19 cellular contexts compared by ENCODE assay signal in the genomic region with DNA sequence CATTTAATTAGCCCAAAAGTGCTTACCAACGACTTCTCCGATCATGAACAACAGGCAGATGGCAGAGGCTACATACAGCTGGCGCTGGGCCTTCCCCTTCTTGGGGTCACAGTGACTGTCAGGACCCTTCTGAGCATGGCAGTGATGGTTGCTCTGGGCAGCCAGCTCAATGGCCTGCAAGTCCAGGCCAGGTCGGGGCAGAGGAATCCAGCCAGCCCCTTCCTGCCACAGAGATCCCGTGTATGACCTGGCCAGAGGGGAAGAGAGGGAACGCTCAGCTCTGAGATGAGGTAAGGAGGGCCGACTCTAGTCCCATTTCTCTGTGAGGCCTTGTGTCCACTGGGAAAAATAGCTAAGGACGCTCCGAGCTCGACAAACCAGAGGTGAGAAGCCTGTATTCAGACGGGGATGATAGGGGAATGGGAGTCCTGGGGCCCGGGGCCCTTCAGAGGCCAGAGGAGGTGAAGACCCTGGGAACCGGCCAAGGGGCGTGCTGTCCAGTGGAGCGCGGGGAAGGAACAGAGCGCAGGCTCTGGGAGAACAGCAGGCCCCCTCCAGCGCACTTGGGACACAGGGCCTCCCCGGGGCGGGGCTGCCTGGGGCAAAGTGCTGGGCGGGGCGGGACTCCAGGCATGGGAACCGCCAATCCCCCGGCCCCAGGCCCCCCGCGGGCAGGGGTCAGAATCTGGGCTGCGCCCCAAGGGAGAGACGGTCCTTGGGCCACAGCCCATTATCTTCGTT. TPM values are rescaled to one million over a fixed set of nuclear protein-coding genes. Genes with fewer than 3 reads are reported as not detected.
DNase-seq lines count a peak whose midpoint lies in the region; TF ChIP-seq lines count a peak whose summit lies in the region.
"Had no signal": no experiment of that assay in that cellular context is flagged by ENCODE, and none has a peak within 500 bp of the region (broad histone marks: within the 10 kb centered on the region; RNA-seq: fewer than 3 reads in every experiment).

No MANE protein-coding gene starts in this region.

- no peak overlapping the region for H3K9ac ChIP-seq in iPS-15b (ENCODE audit: low read depth, low read length)
- H3K9ac ChIP-seq in trophoblast cell (ENCODE audit: low read length), result no peak overlapping the region

- H3K4me3 Mint-ChIP-seq in activated naive CD8-positive, alpha-beta T cell treated with anti-CD3 and anti-CD28 coated beads for 36 hours, result peak overlapping the region; percentile 8
- H3K4me3 Mint-ChIP-seq in T-helper 2 cell treated with Interferon-gamma antibody and Interleukin-4, amounts not matched to agents 5 μg/mL and 100 μg/mL, for 36 hours, result no peak overlapping the region

- no peak overlapping the region for H2AFZ ChIP-seq in trophoblast cell (ENCODE audit: insufficient read depth, low read length, poor library complexity)

- no peak for DNase-seq in activated naive CD8-positive, alpha-beta T cell treated with anti-CD3 and anti-CD28 coated beads for 36 hours
- DNase-seq in trophoblast cell, result peak in 1 of 2 donors; percentile 57
- no peak for DNase-seq in NCI-H2081 (lab: John Stamatoyannopoulos, UW)
- DNase-seq in kidney glomerular epithelial cell (lab: John Stamatoyannopoulos, UW), result no peak
- DNase-seq in globus pallidus (ENCODE audit: low spot score), result no peak
- DNase-seq in T-helper 2 cell treated with Interferon-gamma antibody and Interleukin-4, amounts not matched to agents 5 μg/mL and 100 μg/mL, for 36 hours (ENCODE audit: low spot score), result no peak
- DNase-seq: activated CD4-positive, CD25-positive, alpha-beta regulatory T cell; activated CD8-positive, alpha-beta memory T cell treated with anti-CD3 and anti-CD28 coated beads, Interleukin-2, amount 50 U/mL, for 4 hours; amniotic stem cell; C1 segment of cervical spinal cord; colonic mucosa; esophagus squamous epithelium; NCI-H1048; NCI-H2227 treated with DMSO at 0.1 percent for 48 hours; stimulated activated CD4-positive, alpha-beta T cell treated with anti-CD3 and anti-CD28 coated beads, Interleukin-4, amount 100 ng/mL, for 1 hour had no signal

- H3K36me3 Mint-ChIP-seq in activated naive CD8-positive, alpha-beta T cell treated with anti-CD3 and anti-CD28 coated beads for 36 hours, result no peaks in the 10 kb centered on the region
- H3K36me3 Mint-ChIP-seq in T-helper 2 cell treated with Interferon-gamma antibody and Interleukin-4, amounts not matched to agents 5 μg/mL and 100 μg/mL, for 36 hours (ENCODE audit: low read depth), result no peaks in the 10 kb centered on the region

- H3K4me3 ChIP-seq in HEK293 (ENCODE audit: low read depth, low read length) (no peak overlapping the region), iPS-15b (ENCODE audit: low read depth, low read length) (peak overlapping the region; percentile 56), trophoblast cell (ENCODE audit: low read depth, low read length) (no peak overlapping the region)
- H3K4me3 ChIP-seq: colonic mucosa had no signal

- no peak overlapping the region for H4K12ac ChIP-seq in trophoblast cell (ENCODE audit: low read depth, low read length)

- H3K9me3 ChIP-seq in HEK293 (ENCODE audit: control insufficient read depth, insufficient read depth, low read depth, low read length), result no peaks in the 10 kb centered on the region
- no peaks in the 10 kb centered on the region for H3K9me3 ChIP-seq in iPS-15b (ENCODE audit: control insufficient read depth, insufficient read depth, low read length)
- H3K9me3 ChIP-seq in trophoblast cell (ENCODE audit: insufficient read depth, low read depth, low read length), result no peaks in the 10 kb centered on the region
- H3K9me3 ChIP-seq: colonic mucosa, esophagus squamous epithelium had no signal

- H3K4me1 Mint-ChIP-seq in activated naive CD8-positive, alpha-beta T cell treated with anti-CD3 and anti-CD28 coated beads for 36 hours, result peaks cover 2% of the 10 kb centered on the region
- no peaks in the 10 kb centered on the region for H3K4me1 Mint-ChIP-seq in T-helper 2 cell treated with Interferon-gamma antibody and Interleukin-4, amounts not matched to agents 5 μg/mL and 100 μg/mL, for 36 hours (ENCODE audit: low read depth)

- H2BK12ac ChIP-seq in trophoblast cell (ENCODE audit: low read length), result no peak overlapping the region

- no peaks in the 10 kb centered on the region for H3K36me3 ChIP-seq in HEK293 (ENCODE audit: control insufficient read depth in 2 of 2, insufficient read depth in 1 of 2, low read length in 2 of 2)
- H3K36me3 ChIP-seq in iPS-15b (ENCODE audit: control insufficient read depth, insufficient read depth, low read length), result no peaks in the 10 kb centered on the region
- no peaks in the 10 kb centered on the region for H3K36me3 ChIP-seq in trophoblast cell (ENCODE audit: control insufficient read depth in 1 of 2, insufficient read depth in 2 of 2, low read length in 2 of 2)
- H3K36me3 ChIP-seq: colonic mucosa, esophagus squamous epithelium had no signal

- no peak overlapping the region for H3K27ac ChIP-seq in HEK293 (ENCODE audit: extremely low read depth, low read depth, low read length)
- no peak overlapping the region for H3K27ac ChIP-seq in trophoblast cell (ENCODE audit: low read depth, low read length)
- H3K27ac ChIP-seq: colonic mucosa, esophagus squamous epithelium had no signal

- CTCF ChIA-PET in HEK293 (lab: Yijun Ruan, JAX), result interaction anchor here (1.1 to 2.5 kb wide), 2 partner anchors 10 to 100 kb away, joined by 4 to 9 read pairs; no protein-coding TSS in a partner anchor

- no peak overlapping the region for H3K4ac ChIP-seq in trophoblast cell (ENCODE audit: low read depth, low read length)

- H3K14ac ChIP-seq in trophoblast cell (ENCODE audit: low read length), result no peak overlapping the region

- H3K27ac Mint-ChIP-seq in activated naive CD8-positive, alpha-beta T cell treated with anti-CD3 and anti-CD28 coated beads for 36 hours, result no peak overlapping the region
- no peak overlapping the region for H3K27ac Mint-ChIP-seq in T-helper 2 cell treated with Interferon-gamma antibody and Interleukin-4, amounts not matched to agents 5 μg/mL and 100 μg/mL, for 36 hours

- peaks cover 82% of the 10 kb centered on the region for H3K27me3 ChIP-seq in iPS-15b (ENCODE audit: control insufficient read depth, insufficient read depth, low read length)
- H3K27me3 ChIP-seq in trophoblast cell (ENCODE audit: insufficient read depth, low read length), result peaks cover 17% of the 10 kb centered on the region

- no peaks in the 10 kb centered on the region for H3K79me2 ChIP-seq in trophoblast cell (ENCODE audit: control insufficient read depth, insufficient read depth, low read length, poor library complexity)

- no peak overlapping the region for H3K23ac ChIP-seq in trophoblast cell (ENCODE audit: low read length)

- no peak overlapping the region for H2BK120ac ChIP-seq in trophoblast cell (ENCODE audit: insufficient read depth, low read length, poor library complexity)

- H2BK5ac ChIP-seq in trophoblast cell (ENCODE audit: low read depth, low read length, poor library complexity), result no peak overlapping the region

- peaks cover 18% of the 10 kb centered on the region for H3K79me1 ChIP-seq in trophoblast cell (ENCODE audit: low read length)

- POLR2A ChIA-PET in HEK293 (lab: Yijun Ruan, JAX), result interaction anchor here (0.6 kb wide), 1 partner anchor 10 kb away, joined by 3 read pairs; no protein-coding TSS in a partner anchor

- H3K4me1 ChIP-seq in HEK293 (ENCODE audit: control insufficient read depth, insufficient read depth, low read length) (no peaks in the 10 kb centered on the region), iPS-15b (ENCODE audit: control insufficient read depth, insufficient read depth, low read length) (no peaks in the 10 kb centered on the region), trophoblast cell (ENCODE audit: control insufficient read depth in 1 of 2, insufficient read depth in 2 of 2, low read length in 2 of 2) (peaks cover 22 to 25% of the 10 kb centered on the region in 2 experiments)

- H3K27me3 Mint-ChIP-seq in activated naive CD8-positive, alpha-beta T cell treated with anti-CD3 and anti-CD28 coated beads for 36 hours, result peaks cover 74% of the 10 kb centered on the region
- peaks cover 63% of the 10 kb centered on the region for H3K27me3 Mint-ChIP-seq in T-helper 2 cell treated with Interferon-gamma antibody and Interleukin-4, amounts not matched to agents 5 μg/mL and 100 μg/mL, for 36 hours (ENCODE audit: low read depth)

- TF ChIP-seq CTCF in HEK293 (tag by site-specific recombination; IDR thresholded peaks at IDR 0.05), result no peak

- no peaks in the 10 kb centered on the region for H3K9me3 Mint-ChIP-seq in activated naive CD8-positive, alpha-beta T cell treated with anti-CD3 and anti-CD28 coated beads for 36 hours
- H3K9me3 Mint-ChIP-seq in T-helper 2 cell treated with Interferon-gamma antibody and Interleukin-4, amounts not matched to agents 5 μg/mL and 100 μg/mL, for 36 hours, result no peaks in the 10 kb centered on the region

- peak overlapping the region; percentile 62 for H3K4me2 ChIP-seq in trophoblast cell (ENCODE audit: low read length)

- H2AK5ac ChIP-seq in trophoblast cell (ENCODE audit: low read length), result peak overlapping the region; percentile 48

- H4K91ac ChIP-seq in trophoblast cell (ENCODE audit: low read depth, low read length), result no peak overlapping the region

- no peak overlapping the region for H4K8ac ChIP-seq in trophoblast cell (ENCODE audit: low read depth, low read length)

- no CpG with 5 or more reads among the region's 29 CpGs for WGBS in trophoblast cell (ENCODE audit: extremely low coverage, insufficient coverage, insufficient read length)

- peak overlapping the region; percentile 43 for H3K18ac ChIP-seq in trophoblast cell (ENCODE audit: low read length)

TF ChIP-seq in HEK293, 187 proteins besides CTCF, POLR2A, EP300 and RAD21 (continues in another document):
- no peak for TF ChIP-seq ZNF626 (tag by site-specific recombination; IDR thresholded peaks at IDR 0.05)
- TF ChIP-seq SETDB1 (IDR thresholded peaks at IDR 0.05; ENCODE audit: insufficient read length, low read length), result no peak
- TF ChIP-seq ZNF324 (tag by site-specific recombination; IDR thresholded peaks at IDR 0.05), result no peak
- TF ChIP-seq ZBTB48 (tag by site-specific recombination; IDR thresholded peaks at IDR 0.05), result no peak
- TF ChIP-seq GLI2 (tag by site-specific recombination; IDR thresholded peaks at IDR 0.05; ENCODE audit: borderline replicate concordance, low read depth), result no peak
- TF ChIP-seq ZNF670 (tag by site-specific recombination; IDR thresholded peaks at IDR 0.05; ENCODE audit: low read depth), result no peak
- no peak for TF ChIP-seq GLI4 (tag by site-specific recombination; IDR thresholded peaks at IDR 0.05)

RNA-seq across cellular contexts. Expression of gene SLC30A2, which starts 0.8 kb away (rescaled TPM):
- total RNA-seq in activated naive CD8-positive, alpha-beta T cell treated with anti-CD3 and anti-CD28 coated beads for 36 hours, result not detected
- polyA plus RNA-seq in trophoblast cell (2013), result 13.6 and 15.5 TPM in 2 replicates
- total RNA-seq: Daoy, esophagus squamous epithelium, mononuclear cell had no signal

RNA-seq across cellular contexts. Expression of gene TRIM63, which starts 22.3 kb away (rescaled TPM):
- total RNA-seq in activated naive CD8-positive, alpha-beta T cell treated with anti-CD3 and anti-CD28 coated beads for 36 hours, result not detected
- polyA plus RNA-seq in trophoblast cell (2013), result 0.44 and 0.53 TPM in 2 replicates
- total RNA-seq: Daoy, mononuclear cell had no signal

RNA-seq across cellular contexts. Expression of gene EXTL1, which starts 23.6 kb away (rescaled TPM):
- total RNA-seq in activated naive CD8-positive, alpha-beta T cell treated with anti-CD3 and anti-CD28 coated beads for 36 hours, result not detected
- 0.29 and 0.34 TPM in 2 replicates for polyA plus RNA-seq in trophoblast cell (2013)
- total RNA-seq: esophagus squamous epithelium had no signal

RNA-seq across cellular contexts. Expression of gene PAFAH2, which starts 47.3 kb away (rescaled TPM):
- total RNA-seq in activated naive CD8-positive, alpha-beta T cell treated with anti-CD3 and anti-CD28 coated beads for 36 hours, result 1 to 10 TPM; 8.6 to 8.8 TPM
- polyA plus RNA-seq in trophoblast cell (2013), result 6.7 and 7.0 TPM in 2 replicates
